27 cellular contexts compared by ENCODE assay signal in the genomic region with DNA sequence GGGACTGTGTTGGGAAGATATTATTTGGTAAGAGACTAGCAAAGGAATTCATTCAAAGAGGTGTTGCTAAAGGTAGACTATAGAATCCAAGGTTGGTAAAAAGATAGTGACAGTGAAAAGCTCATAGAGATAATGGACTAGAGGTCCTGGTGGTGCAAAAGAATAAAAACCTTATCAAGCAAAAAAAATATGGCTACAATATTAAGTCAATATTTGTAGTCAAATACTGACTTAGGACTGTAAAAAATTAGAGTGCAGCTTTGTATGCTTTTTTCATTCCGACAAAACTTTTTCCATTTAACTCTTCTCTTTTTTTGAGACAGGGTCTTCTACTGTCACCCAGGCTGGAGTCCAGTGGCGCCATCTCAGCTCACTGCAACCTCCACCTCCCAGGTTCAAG.
"Had no signal": no experiment of that assay in that cellular context is flagged by ENCODE, and none has a peak within 500 bp of the region (broad histone marks: within the 10 kb centered on the region; RNA-seq: fewer than 3 reads in every experiment).

No MANE protein-coding gene starts in this region.

- H3K36me3 ChIP-seq: stomach, suprapubic skin, thoracic aorta, thyroid gland, tibial artery, tibial nerve, transverse colon, upper lobe of left lung, upper lobe of right lung, uterus, vagina had no signal

- H3K9me3 ChIP-seq: stomach, suprapubic skin, testis, thoracic aorta, thyroid gland, tibial artery, tibial nerve, transverse colon, upper lobe of left lung, upper lobe of right lung, uterus, vagina had no signal

- H3K27ac ChIP-seq: stomach, suprapubic skin, testis, thoracic aorta, thyroid gland, tibial artery, tibial nerve, transverse colon, upper lobe of left lung, upper lobe of right lung, uterus, vagina had no signal

- DNase-seq: stimulated activated CD4-positive, alpha-beta T cell treated with anti-CD3 and anti-CD28 coated beads, Interleukin-2, amount 100 ng/mL, for 48 hours; stimulated activated CD4-positive, alpha-beta T cell treated with anti-CD3 and anti-CD28 coated beads, Interleukin-4, amount 100 ng/mL, for 1 hour; stimulated activated CD4-positive, alpha-beta T cell treated with anti-CD3 and anti-CD28 coated beads, Interleukin-4, amount 100 ng/mL, for 24 hours; stimulated activated CD4-positive, alpha-beta T cell treated with anti-CD3 and anti-CD28 coated beads, Interleukin-4, amount 100 ng/mL, for 4 hours; stimulated activated CD8-positive, alpha-beta memory T cell treated with anti-CD3 and anti-CD28 coated beads, Interleukin-4, amount 100 ng/mL, for 48 hours; stimulated activated naive B cell treated with anti-CD40 and anti-IgM and Interleukin-4, amounts not matched to agents 10 μg/mL and 1 μg/mL and 100 μg/mL, for 72 hours; stimulated activated naive CD4-positive, alpha-beta T cell; stimulated activated naive CD4-positive, alpha-beta T cell treated with Interleukin-2 at 50 U/mL for 16 hours; stimulated activated naive CD8-positive, alpha-beta T cell treated with anti-CD3 and anti-CD28 coated beads, Interleukin-15, amount 100 ng/mL, for 72 hours; stimulated activated naive CD8-positive, alpha-beta T cell treated with anti-CD3 and anti-CD28 coated beads, Interleukin-15, Interleukin-2, amounts not matched to agents 100 U/mL and 50 U/mL, for 24 hours; stomach; substantia nigra; testis; thyroid gland; tibial artery; transverse colon; trophoblast cell; upper lobe of left lung; upper lobe of right lung; uterus had no signal

- FAIRE-seq: urothelium cell line had no signal

- H3K27me3 ChIP-seq: suprapubic skin, testis, thyroid gland, tibial artery, tibial nerve, transverse colon, upper lobe of left lung, upper lobe of right lung, uterus, vagina had no signal

- H3K4me1 ChIP-seq: stomach, suprapubic skin, testis, thyroid gland, tibial artery, tibial nerve, transverse colon, upper lobe of left lung, upper lobe of right lung, uterus, vagina had no signal

- ATAC-seq: stimulated activated effector memory CD8-positive, alpha-beta T cell treated with anti-CD3 and anti-CD28 coated beads, Interleukin-12 subunit alpha, Interleukin-12 subunit beta, amount 100 ng/mL, for 72 hours; stimulated activated memory B cell treated with anti-CD40 and anti-IgM and Interleukin-4, amounts not matched to agents 10 μg/mL and 1 μg/mL and 100 μg/mL, for 72 hours; stimulated activated naive B cell treated with anti-CD40 and anti-IgM and Interleukin-4, amounts not matched to agents 10 μg/mL and 1 μg/mL and 100 μg/mL, for 72 hours; stimulated activated naive CD8-positive, alpha-beta T cell treated with anti-CD3 and anti-CD28 coated beads, Interleukin-15, amount 100 ng/mL, for 72 hours; stimulated activated naive CD8-positive, alpha-beta T cell treated with anti-CD3 and anti-CD28 coated beads, Interleukin-15, Interleukin-2, amounts not matched to agents 100 U/mL and 50 U/mL, for 24 hours; upper lobe of right lung had no signal

- H3K4me3 ChIP-seq: stomach, suprapubic skin, testis, thoracic aorta, thyroid gland, tibial artery, tibial nerve, transverse colon, upper lobe of left lung, upper lobe of right lung, uterus, vagina had no signal
